Comparison of ENCODE assay signal across 1 cellular context in the genomic region with DNA sequence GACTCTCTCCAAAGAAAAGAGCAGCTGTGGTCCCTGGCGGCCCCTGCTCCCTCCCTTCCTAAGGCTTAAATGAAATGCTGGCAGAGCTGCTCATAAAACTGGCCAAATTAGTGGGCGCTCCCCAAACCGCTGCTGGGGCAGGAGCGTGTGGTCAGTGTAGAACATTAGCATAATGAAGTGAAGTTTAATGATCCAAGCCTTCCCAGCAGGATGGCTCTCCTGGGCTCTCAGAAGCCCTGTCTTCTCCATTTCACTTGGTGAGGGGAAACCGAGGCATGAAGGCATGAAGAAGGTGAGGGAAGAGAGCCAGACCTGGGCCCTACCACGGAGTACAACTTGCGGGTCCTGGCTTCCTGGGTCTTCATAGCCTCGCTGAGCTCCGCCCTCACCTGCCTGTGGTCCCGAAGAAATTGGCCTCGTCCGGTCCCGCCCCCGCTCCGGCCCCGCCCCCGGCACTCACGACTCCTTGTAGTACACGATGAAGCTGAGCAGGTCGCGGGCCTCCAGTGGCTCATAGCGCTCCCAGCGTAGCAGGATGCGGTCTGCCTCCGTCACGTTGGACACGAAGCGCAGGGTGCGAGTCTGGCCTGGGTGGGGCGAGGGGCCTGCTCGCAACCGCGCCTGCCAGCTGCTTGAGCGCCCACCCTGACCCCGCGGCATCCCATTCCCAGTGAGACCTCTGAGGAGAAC.
TF ChIP-seq lines count a peak whose summit lies in the region.

No MANE protein-coding gene starts in this region.

TF ChIP-seq in K562, 482 proteins besides CTCF, POLR2A, EP300 and RAD21 (continues in another document):
- TF ChIP-seq HNRNPK (IDR thresholded peaks at IDR 0.05; ENCODE audit: low read depth, low read length, poor library complexity, severe bottlenecking) (no peak), RBBP5 (IDR thresholded peaks at IDR 0.05; ENCODE audit: borderline replicate concordance, insufficient read depth, low read length, poor library complexity, severe bottlenecking) (no peak), UBTF (IDR thresholded peaks at IDR 0.05; ENCODE audit: borderline replicate concordance in 1 of 2, low read depth in 2 of 2, low read length in 2 of 2) (no peak), MYBL2 (IDR thresholded peaks at IDR 0.05; ENCODE audit: low read depth) (no peak), MYBL2 (CRISPR knock-in tag; IDR thresholded peaks at IDR 0.05; ENCODE audit: borderline replicate concordance) (no peak), ADNP (tag; IDR thresholded peaks at IDR 0.05) (no peak), SMARCC2 (IDR thresholded peaks at IDR 0.05; ENCODE audit: low read depth) (no peak), PHB (CRISPR knock-in tag; IDR thresholded peaks at IDR 0.05) (no peak), MLX (CRISPR knock-in tag; conservative IDR thresholded peaks at IDR 0.05) (no peak), ZNF655 (CRISPR knock-in tag; IDR thresholded peaks at IDR 0.05) (no peak), ILK (tag; IDR thresholded peaks at IDR 0.05; ENCODE audit: borderline replicate concordance, low read depth) (no peak), RBFOX2 (IDR thresholded peaks at IDR 0.05; ENCODE audit: low read depth, low read length) (0 out of 2 replicates have a peak, but pooled peaks have one; percentile 24), RBM14 (IDR thresholded peaks at IDR 0.05; ENCODE audit: borderline replicate concordance, insufficient read depth, low read depth, low read length) (no peak), ZNF407 (IDR thresholded peaks at IDR 0.05; ENCODE audit: low read depth) (no peak), TEAD2 (tag; IDR thresholded peaks at IDR 0.05) (no peak)
- TF ChIP-seq, protein P1, sequence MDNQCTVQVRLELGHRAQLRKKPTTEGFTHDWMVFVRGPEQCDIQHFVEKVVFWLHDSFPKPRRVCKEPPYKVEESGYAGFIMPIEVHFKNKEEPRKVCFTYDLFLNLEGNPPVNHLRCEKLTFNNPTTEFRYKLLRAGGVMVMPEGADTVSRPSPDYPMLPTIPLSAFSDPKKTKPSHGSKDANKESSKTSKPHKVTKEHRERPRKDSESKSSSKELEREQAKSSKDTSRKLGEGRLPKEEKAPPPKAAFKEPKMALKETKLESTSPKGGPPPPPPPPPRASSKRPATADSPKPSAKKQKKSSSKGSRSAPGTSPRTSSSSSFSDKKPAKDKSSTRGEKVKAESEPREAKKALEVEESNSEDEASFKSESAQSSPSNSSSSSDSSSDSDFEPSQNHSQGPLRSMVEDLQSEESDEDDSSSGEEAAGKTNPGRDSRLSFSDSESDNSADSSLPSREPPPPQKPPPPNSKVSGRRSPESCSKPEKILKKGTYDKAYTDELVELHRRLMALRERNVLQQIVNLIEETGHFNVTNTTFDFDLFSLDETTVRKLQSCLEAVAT (IDR thresholded peaks at IDR 0.05) = no peak
- TF ChIP-seq, protein P2, sequence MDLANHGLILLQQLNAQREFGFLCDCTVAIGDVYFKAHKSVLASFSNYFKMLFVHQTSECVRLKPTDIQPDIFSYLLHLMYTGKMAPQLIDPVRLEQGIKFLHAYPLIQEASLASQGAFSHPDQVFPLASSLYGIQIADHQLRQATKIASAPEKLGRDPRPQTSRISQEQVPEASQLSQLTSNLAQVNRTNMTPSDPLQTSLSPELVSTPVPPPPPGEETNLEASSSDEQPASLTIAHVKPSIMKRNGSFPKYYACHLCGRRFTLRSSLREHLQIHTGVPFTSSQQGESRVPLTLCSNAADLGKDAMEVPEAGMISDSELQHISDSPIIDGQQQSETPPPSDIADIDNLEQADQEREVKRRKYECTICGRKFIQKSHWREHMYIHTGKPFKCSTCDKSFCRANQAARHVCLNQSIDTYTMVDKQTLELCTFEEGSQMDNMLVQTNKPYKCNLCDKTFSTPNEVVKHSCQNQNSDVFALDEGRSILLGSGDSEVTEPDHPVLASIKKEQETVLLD (IDR thresholded peaks at IDR 0.05) = no peak
- TF ChIP-seq, protein P3, sequence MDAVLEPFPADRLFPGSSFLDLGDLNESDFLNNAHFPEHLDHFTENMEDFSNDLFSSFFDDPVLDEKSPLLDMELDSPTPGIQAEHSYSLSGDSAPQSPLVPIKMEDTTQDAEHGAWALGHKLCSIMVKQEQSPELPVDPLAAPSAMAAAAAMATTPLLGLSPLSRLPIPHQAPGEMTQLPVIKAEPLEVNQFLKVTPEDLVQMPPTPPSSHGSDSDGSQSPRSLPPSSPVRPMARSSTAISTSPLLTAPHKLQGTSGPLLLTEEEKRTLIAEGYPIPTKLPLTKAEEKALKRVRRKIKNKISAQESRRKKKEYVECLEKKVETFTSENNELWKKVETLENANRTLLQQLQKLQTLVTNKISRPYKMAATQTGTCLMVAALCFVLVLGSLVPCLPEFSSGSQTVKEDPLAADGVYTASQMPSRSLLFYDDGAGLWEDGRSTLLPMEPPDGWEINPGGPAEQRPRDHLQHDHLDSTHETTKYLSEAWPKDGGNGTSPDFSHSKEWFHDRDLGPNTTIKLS (IDR thresholded peaks at IDR 0.05; ENCODE audit: borderline replicate concordance, low read depth) = no peak
- TF ChIP-seq, protein P4, sequence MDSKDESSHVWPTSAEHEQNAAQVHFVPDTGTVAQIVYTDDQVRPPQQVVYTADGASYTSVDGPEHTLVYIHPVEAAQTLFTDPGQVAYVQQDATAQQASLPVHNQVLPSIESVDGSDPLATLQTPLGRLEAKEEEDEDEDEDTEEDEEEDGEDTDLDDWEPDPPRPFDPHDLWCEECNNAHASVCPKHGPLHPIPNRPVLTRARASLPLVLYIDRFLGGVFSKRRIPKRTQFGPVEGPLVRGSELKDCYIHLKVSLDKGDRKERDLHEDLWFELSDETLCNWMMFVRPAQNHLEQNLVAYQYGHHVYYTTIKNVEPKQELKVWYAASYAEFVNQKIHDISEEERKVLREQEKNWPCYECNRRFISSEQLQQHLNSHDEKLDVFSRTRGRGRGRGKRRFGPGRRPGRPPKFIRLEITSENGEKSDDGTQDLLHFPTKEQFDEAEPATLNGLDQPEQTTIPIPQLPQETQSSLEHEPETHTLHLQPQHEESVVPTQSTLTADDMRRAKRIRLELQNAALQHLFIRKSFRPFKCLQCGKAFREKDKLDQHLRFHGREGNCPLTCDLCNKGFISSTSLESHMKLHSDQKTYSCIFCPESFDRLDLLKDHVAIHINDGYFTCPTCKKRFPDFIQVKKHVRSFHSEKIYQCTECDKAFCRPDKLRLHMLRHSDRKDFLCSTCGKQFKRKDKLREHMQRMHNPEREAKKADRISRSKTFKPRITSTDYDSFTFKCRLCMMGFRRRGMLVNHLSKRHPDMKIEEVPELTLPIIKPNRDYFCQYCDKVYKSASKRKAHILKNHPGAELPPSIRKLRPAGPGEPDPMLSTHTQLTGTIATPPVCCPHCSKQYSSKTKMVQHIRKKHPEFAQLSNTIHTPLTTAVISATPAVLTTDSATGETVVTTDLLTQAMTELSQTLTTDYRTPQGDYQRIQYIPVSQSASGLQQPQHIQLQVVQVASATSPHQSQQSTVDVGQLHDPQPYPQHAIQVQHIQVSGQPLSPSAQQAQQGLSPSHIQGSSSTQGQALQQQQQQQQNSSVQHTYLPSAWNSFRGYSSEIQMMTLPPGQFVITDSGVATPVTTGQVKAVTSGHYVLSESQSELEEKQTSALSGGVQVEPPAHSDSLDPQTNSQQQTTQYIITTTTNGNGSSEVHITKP (IDR thresholded peaks at IDR 0.05; ENCODE audit: partially characterized antibody) = peak; percentile 87
- TF ChIP-seq, protein P5, sequence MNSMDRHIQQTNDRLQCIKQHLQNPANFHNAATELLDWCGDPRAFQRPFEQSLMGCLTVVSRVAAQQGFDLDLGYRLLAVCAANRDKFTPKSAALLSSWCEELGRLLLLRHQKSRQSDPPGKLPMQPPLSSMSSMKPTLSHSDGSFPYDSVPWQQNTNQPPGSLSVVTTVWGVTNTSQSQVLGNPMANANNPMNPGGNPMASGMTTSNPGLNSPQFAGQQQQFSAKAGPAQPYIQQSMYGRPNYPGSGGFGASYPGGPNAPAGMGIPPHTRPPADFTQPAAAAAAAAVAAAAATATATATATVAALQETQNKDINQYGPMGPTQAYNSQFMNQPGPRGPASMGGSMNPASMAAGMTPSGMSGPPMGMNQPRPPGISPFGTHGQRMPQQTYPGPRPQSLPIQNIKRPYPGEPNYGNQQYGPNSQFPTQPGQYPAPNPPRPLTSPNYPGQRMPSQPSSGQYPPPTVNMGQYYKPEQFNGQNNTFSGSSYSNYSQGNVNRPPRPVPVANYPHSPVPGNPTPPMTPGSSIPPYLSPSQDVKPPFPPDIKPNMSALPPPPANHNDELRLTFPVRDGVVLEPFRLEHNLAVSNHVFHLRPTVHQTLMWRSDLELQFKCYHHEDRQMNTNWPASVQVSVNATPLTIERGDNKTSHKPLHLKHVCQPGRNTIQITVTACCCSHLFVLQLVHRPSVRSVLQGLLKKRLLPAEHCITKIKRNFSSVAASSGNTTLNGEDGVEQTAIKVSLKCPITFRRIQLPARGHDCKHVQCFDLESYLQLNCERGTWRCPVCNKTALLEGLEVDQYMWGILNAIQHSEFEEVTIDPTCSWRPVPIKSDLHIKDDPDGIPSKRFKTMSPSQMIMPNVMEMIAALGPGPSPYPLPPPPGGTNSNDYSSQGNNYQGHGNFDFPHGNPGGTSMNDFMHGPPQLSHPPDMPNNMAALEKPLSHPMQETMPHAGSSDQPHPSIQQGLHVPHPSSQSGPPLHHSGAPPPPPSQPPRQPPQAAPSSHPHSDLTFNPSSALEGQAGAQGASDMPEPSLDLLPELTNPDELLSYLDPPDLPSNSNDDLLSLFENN (IDR thresholded peaks at IDR 0.05; ENCODE audit: low read depth in 2 of 2, low read length in 2 of 2) = no peak
